33 cellular contexts compared by ENCODE assay signal in genomic region chr14:60738843-60739508, GRCh38. TPM values are rescaled to one million over a fixed set of nuclear protein-coding genes. Genes with fewer than 3 reads are reported as not detected.
A peak's percentile ranks its signal among the peaks of the same experiment; 100 is the strongest.
DNase-seq lines count a peak whose midpoint lies in the region; ATAC-seq and TF ChIP-seq lines count a peak whose summit lies in the region.
"Had no signal": no experiment of that assay in that cellular context is flagged by ENCODE, and none has a peak within 500 bp of the region (broad histone marks: within the 10 kb centered on the region; RNA-seq: fewer than 3 reads in every experiment).

No MANE protein-coding gene starts in this region.

- peak; percentile 85 to 89 (median 86) for ATAC-seq in psoas muscle
- ATAC-seq: effector memory CD8-positive, alpha-beta T cell; Panc1; WTC11 had no signal

- H3K36me3 ChIP-seq in HEK293 (ENCODE audit: control insufficient read depth in 2 of 2, insufficient read depth in 1 of 2, low read length in 2 of 2): peaks cover 0 to 8% of the 10 kb centered on the region in 2 experiments; a peak in 1 of 3 replicates
- no peaks in the 10 kb centered on the region for H3K36me3 ChIP-seq in Loucy (ENCODE audit: insufficient read depth, low read length)
- H3K36me3 ChIP-seq in psoas muscle (ENCODE audit: insufficient read depth in 1 of 2, low read depth in 1 of 2): no peaks in the 10 kb centered on the region
- H3K36me3 ChIP-seq: ascending aorta, HAP-1, neutrophil, sigmoid colon, transverse colon had no signal

- H2AFZ ChIP-seq in Loucy (ENCODE audit: low read length): no peak overlapping the region

- H3K27me3 ChIP-seq in Loucy (ENCODE audit: insufficient read depth, low read length, poor library complexity, severe bottlenecking) (no peaks in the 10 kb centered on the region), psoas muscle (ENCODE audit: insufficient read depth in 3 of 3, low read length in 2 of 3) (no peaks in the 10 kb centered on the region)
- H3K27me3 ChIP-seq: ascending aorta; BLaER1 treated with 17β-estradiol and CSF1 and Interleukin-3, amounts not matched to agents 10 nM and 100 nM; sigmoid colon had no signal

- WGBS in psoas muscle, 3 donors: 34 to 52% (median 43%) methylated on average over 4 of the region's 4 CpGs

- peak overlapping the region; percentile 7 for H3K27ac Mint-ChIP-seq in chondrocyte (ENCODE audit: unreplicated experiment)
- H3K27ac Mint-ChIP-seq: activated CD4-positive, alpha-beta T cell treated with anti-CD3 and anti-CD28 coated beads, Interleukin-2, amount 10 ng/mL, durations not matched to agents 7 days and 5 days; activated naive CD8-positive, alpha-beta T cell treated with anti-CD3 and anti-CD28 coated beads for 36 hours; effector memory CD8-positive, alpha-beta T cell; mesothelial cell of epicardium; T-helper 2 cell treated with Interferon-gamma antibody and Interleukin-4, amounts not matched to agents 5 μg/mL and 100 μg/mL, for 36 hours; WTC11 had no signal

- H3K36me3 Mint-ChIP-seq in chondrocyte (ENCODE audit: low read depth): no peaks in the 10 kb centered on the region
- H3K36me3 Mint-ChIP-seq: WTC11 had no signal

- peak overlapping the region; percentile 10 for H3K9ac ChIP-seq in Loucy (ENCODE audit: low read depth, low read length, poor library complexity, severe bottlenecking)
- H3K9ac ChIP-seq: BLaER1 treated with 17β-estradiol and CSF1 and Interleukin-3, amounts not matched to agents 10 nM and 100 nM had no signal

- CTCF ChIA-PET in HEK293 (lab: Yijun Ruan, JAX): no interaction called here

- POLR2A ChIA-PET in HEK293 (lab: Yijun Ruan, JAX): no interaction called here

- peaks cover 37% of the 10 kb centered on the region for H3K4me1 Mint-ChIP-seq in chondrocyte (ENCODE audit: low read depth)

- H3K4me3 Mint-ChIP-seq in chondrocyte (ENCODE audit: unreplicated experiment): no peak overlapping the region
- H3K4me3 Mint-ChIP-seq: activated CD4-positive, alpha-beta T cell treated with anti-CD3 and anti-CD28 coated beads, Interleukin-2, amount 10 ng/mL, durations not matched to agents 7 days and 5 days; activated naive CD8-positive, alpha-beta T cell treated with anti-CD3 and anti-CD28 coated beads for 36 hours; effector memory CD8-positive, alpha-beta T cell; mesothelial cell of epicardium; T-helper 2 cell treated with Interferon-gamma antibody and Interleukin-4, amounts not matched to agents 5 μg/mL and 100 μg/mL, for 36 hours; WTC11 had no signal

- no peaks in the 10 kb centered on the region for H3K9me3 Mint-ChIP-seq in chondrocyte (ENCODE audit: low read depth)
- H3K9me3 Mint-ChIP-seq: WTC11 had no signal

- H3K9me3 ChIP-seq in HEK293 (ENCODE audit: control insufficient read depth, insufficient read depth, low read depth, low read length): no peaks in the 10 kb centered on the region
- H3K9me3 ChIP-seq in Loucy (ENCODE audit: insufficient read depth, low read depth, low read length): no peaks in the 10 kb centered on the region
- H3K9me3 ChIP-seq in psoas muscle: peaks cover 8% of the 10 kb centered on the region
- H3K9me3 ChIP-seq: HAP-1, neutrophil, sigmoid colon, transverse colon had no signal

- H3K79me2 ChIP-seq in Loucy (ENCODE audit: insufficient read depth, low read length): peaks cover 90% of the 10 kb centered on the region

- intact Hi-C loops in psoas muscle (cut with DNase I): loop anchor here in 1 of 2 donors (5.0 kb wide), 1 partner anchor 68 kb away; no protein-coding TSS in a partner anchor

- TF ChIP-seq CTCF in HEK293 (tag by site-specific recombination; IDR thresholded peaks at IDR 0.05) (no peak), Loucy (conservative IDR thresholded peaks at IDR 0.05; ENCODE audit: low read length) (no peak), chondrocyte (IDR thresholded peaks at IDR 0.05) (no peak), psoas muscle (IDR thresholded peaks at IDR 0.05) (no peak)

- peaks cover 41% of the 10 kb centered on the region for H4K20me1 ChIP-seq in Loucy (ENCODE audit: insufficient read depth, low read length, poor library complexity, severe bottlenecking)

- H3K27ac ChIP-seq in HEK293 (ENCODE audit: extremely low read depth, low read depth, low read length) (no peak overlapping the region), psoas muscle (peak overlapping the region; percentile 93)
- H3K27ac ChIP-seq: ascending aorta; BLaER1 treated with 17β-estradiol and CSF1 and Interleukin-3, amounts not matched to agents 10 nM and 100 nM; coronary artery; neutrophil; sigmoid colon; transverse colon had no signal

- DNase-seq in chondrocyte (ENCODE audit: low spot score): no peak
- DNase-seq in psoas muscle: no peak
- DNase-seq in UCSD-AML1 (lab: John Stamatoyannopoulos, UW; ENCODE audit: unreplicated experiment): no peak
- DNase-seq in activated CD4-positive, alpha-beta T cell treated with anti-CD3 and anti-CD28 coated beads for 4 hours: no peak
- no peak for DNase-seq in NCI-H1092 treated with DMSO at 0.1 percent for 48 hours (lab: John Stamatoyannopoulos, UW)
- DNase-seq: activated CD4-positive, alpha-beta T cell treated with anti-CD3 and anti-CD28 coated beads, Interleukin-2, amount 10 ng/mL, durations not matched to agents 7 days and 5 days; activated effector memory CD4-positive, alpha-beta T cell treated with anti-CD3 and anti-CD28 coated beads, Interleukin-2, amount 50 U/mL, for 16 hours; activated naive CD8-positive, alpha-beta T cell treated with anti-CD3 and anti-CD28 coated beads for 36 hours; activated T-cell treated with anti-CD3 and anti-CD28 coated beads, Interleukin-2, amount 50 U/mL, for 1 hour; COR-L47; effector memory CD8-positive, alpha-beta T cell; islet precursor cell; NCI-H1417 treated with DMSO at 0.1 percent for 48 hours; NCI-H2081 treated with DMSO at 0.1 percent for 48 hours; NCI-H2227 treated with DMSO at 0.1 percent for 48 hours; NCI-H526 treated with DMSO at 0.1 percent for 48 hours; posterior cingulate gyrus; SIG-M5; sigmoid colon; stimulated activated CD4-positive, alpha-beta T cell treated with anti-CD3 and anti-CD28 coated beads, Interleukin-15, amount 100 ng/mL, for 24 hours; stimulated activated CD4-positive, alpha-beta T cell treated with anti-CD3 and anti-CD28 coated beads, Interleukin-4, amount 100 ng/mL, for 4 hours; transverse colon had no signal

- no peaks in the 10 kb centered on the region for H3K27me3 Mint-ChIP-seq in chondrocyte (ENCODE audit: low read depth)
- H3K27me3 Mint-ChIP-seq: activated naive CD8-positive, alpha-beta T cell treated with anti-CD3 and anti-CD28 coated beads for 36 hours; effector memory CD8-positive, alpha-beta T cell had no signal

- no peaks in the 10 kb centered on the region for H3F3A ChIP-seq in Loucy (ENCODE audit: low read depth)

- H3K4me2 ChIP-seq in Loucy (ENCODE audit: low read depth, low read length, poor library complexity, severe bottlenecking): peak overlapping the region; percentile 55

- H3K4me3 ChIP-seq in HEK293 (ENCODE audit: low read depth, low read length) (no peak overlapping the region), Loucy (ENCODE audit: low read length, poor library complexity, severe bottlenecking) (peak overlapping the region; percentile 20), psoas muscle (peak overlapping the region; percentile 93)
- H3K4me3 ChIP-seq: ascending aorta; BLaER1 treated with 17β-estradiol and CSF1 and Interleukin-3, amounts not matched to agents 10 nM and 100 nM; coronary artery; HAP-1; sigmoid colon; transverse colon had no signal

- no peaks in the 10 kb centered on the region for H3K9me2 ChIP-seq in Loucy (replicated peaks; ENCODE audit: low read depth, low read length)

- H3K4me1 ChIP-seq in HEK293 (ENCODE audit: control insufficient read depth, insufficient read depth, low read length): no peaks in the 10 kb centered on the region
- H3K4me1 ChIP-seq in Loucy (ENCODE audit: insufficient read depth, low read length, poor library complexity, severe bottlenecking): peaks cover 32% of the 10 kb centered on the region
- peaks cover 34% of the 10 kb centered on the region for H3K4me1 ChIP-seq in psoas muscle

TF ChIP-seq in HEK293, 187 proteins besides CTCF, POLR2A, EP300 and RAD21:
- TF ChIP-seq ZNF654 (tag by site-specific recombination; IDR thresholded peaks at IDR 0.05; ENCODE audit: low read depth) (no peak), ZNF18 (tag by site-specific recombination; IDR thresholded peaks at IDR 0.05) (peak; percentile 69; the same call in 1 of the 2 replicates)

RNA-seq across cellular contexts. Expression of gene MNAT1, which starts 4.4 kb away (rescaled TPM):
- total RNA-seq in chondrocyte (42.4 to 71.1 TPM (median 42.7 TPM) in 3 replicates), psoas muscle (10 to 100 TPM; 54.5 to 74.3 (median 57.2) TPM)
- polyA plus RNA-seq in psoas muscle: 10 to 100 TPM; 24.0 to 62.8 (median 62.2) TPM

RNA-seq across cellular contexts. Expression of gene SIX4, which starts 14.8 kb away (rescaled TPM):
- total RNA-seq in chondrocyte (26.0 to 44.9 TPM (median 26.2 TPM) in 3 replicates), psoas muscle (10 to 100 TPM; 24.8 to 44.8 (median 33.2) TPM)
- polyA plus RNA-seq in psoas muscle: 10 to 100 TPM in 2 of 3 donors, under 1 TPM in 1; 0.85 to 26.1 (median 13.9) TPM
